ENCODE assay signal across 19 cellular contexts in genomic region chr20:5154543-5154925, GRCh38. TPM values are rescaled to one million over a fixed set of nuclear protein-coding genes. Genes with fewer than 3 reads are reported as not detected.
DNase-seq lines count a peak whose midpoint lies in the region; ATAC-seq, FAIRE-seq and TF ChIP-seq lines count a peak whose summit lies in the region.
"Had no signal": no experiment of that assay in that cellular context is flagged by ENCODE, and none has a peak within 500 bp of the region (broad histone marks: within the 10 kb centered on the region; RNA-seq: fewer than 3 reads in every experiment).

No MANE protein-coding gene starts in this region.

- H4K20me1 ChIP-seq in smooth muscle cell (ENCODE audit: low read depth): peaks cover 85% of the 10 kb centered on the region

- intact Hi-C loops in left ventricle myocardium inferior (cut with micrococcal nuclease): no loop called here
- intact Hi-C loops in cardiac septum (cut with DNase I): no loop called here

- no peaks in the 10 kb centered on the region for H3K9me3 ChIP-seq in left ventricle myocardium inferior (replicated peaks)
- H3K9me3 ChIP-seq in RWPE2 (ENCODE audit: severe bottlenecking): no peaks in the 10 kb centered on the region
- H3K9me3 ChIP-seq in smooth muscle cell (replicated peaks; ENCODE audit: low read depth): no peaks in the 10 kb centered on the region
- H3K9me3 ChIP-seq: MG63, SK-N-SH had no signal

- peaks cover 56% of the 10 kb centered on the region for H3K79me2 ChIP-seq in smooth muscle cell (ENCODE audit: low read depth)

- no peak overlapping the region for H3K4me2 ChIP-seq in smooth muscle cell
- H3K4me2 ChIP-seq: SK-N-SH had no signal

- H3K36me3 ChIP-seq in left ventricle myocardium inferior: no peaks in the 10 kb centered on the region
- H3K36me3 ChIP-seq in RWPE2 (ENCODE audit: low read depth): no peaks in the 10 kb centered on the region
- no peaks in the 10 kb centered on the region for H3K36me3 ChIP-seq in smooth muscle cell (ENCODE audit: low read depth)
- H3K36me3 ChIP-seq: MG63 had no signal

- H2AFZ ChIP-seq in smooth muscle cell (ENCODE audit: low read depth): no peak overlapping the region

- no peak overlapping the region for H3K9ac ChIP-seq in smooth muscle cell (ENCODE audit: low read depth)
- H3K9ac ChIP-seq: SK-N-SH had no signal

- no peaks in the 10 kb centered on the region for H3F3A ChIP-seq in smooth muscle cell (ENCODE audit: low read depth)

- ATAC-seq in RWPE2 (ENCODE audit: low read depth) (no peak), HG03457 (IDR thresholded peaks at IDR 0.05; ENCODE audit: unreplicated experiment) (no peak)

- TF ChIP-seq CTCF in left ventricle myocardium inferior (IDR thresholded peaks at IDR 0.05; ENCODE audit: borderline replicate concordance) (no peak), RWPE2 (IDR thresholded peaks at IDR 0.05; ENCODE audit: poor library complexity, severe bottlenecking) (no peak), smooth muscle cell (IDR thresholded peaks at IDR 0.05; ENCODE audit: borderline replicate concordance, insufficient read depth, poor library complexity, severe bottlenecking) (no peak)

- FAIRE-seq in GM19239 (lab: Jason Lieb, UNC): no peak
- FAIRE-seq: H54, HTR-8/SVneo had no signal

- H3K4me1 ChIP-seq in left ventricle myocardium inferior (peaks cover 99% of the 10 kb centered on the region), RWPE2 (ENCODE audit: insufficient read depth, poor library complexity, severe bottlenecking) (peaks cover 23% of the 10 kb centered on the region), smooth muscle cell (ENCODE audit: low read depth) (peaks cover 13% of the 10 kb centered on the region)

- H3K27ac ChIP-seq in left ventricle myocardium inferior (replicated peaks): peak overlapping the region; percentile 86
- H3K27ac ChIP-seq in RWPE2 (ENCODE audit: poor library complexity, severe bottlenecking): peak overlapping the region; percentile 53
- H3K27ac ChIP-seq in smooth muscle cell (ENCODE audit: low read depth): peak overlapping the region; percentile 38

- H3K27me3 ChIP-seq in left ventricle myocardium inferior (ENCODE audit: low read depth) (no peaks in the 10 kb centered on the region), RWPE2 (ENCODE audit: insufficient read depth, poor library complexity, severe bottlenecking) (no peaks in the 10 kb centered on the region), smooth muscle cell (ENCODE audit: low read depth) (no peaks in the 10 kb centered on the region)
- H3K27me3 ChIP-seq: MG63 had no signal

- WGBS in smooth muscle cell (ENCODE audit: low lambda C conversion rate): 98% methylated on average over 6 of the region's 6 CpGs

- H3K4me3 ChIP-seq in left ventricle myocardium inferior (no peak overlapping the region), RWPE2 (ENCODE audit: severe bottlenecking) (no peak overlapping the region), smooth muscle cell (no peak overlapping the region)
- H3K4me3 ChIP-seq: MG63 had no signal

- DNase-seq in left ventricle myocardium inferior (no peak), cardiac septum (ENCODE audit: low spot score) (no peak), RWPE2 (ENCODE audit: low spot score) (no peak), islet precursor cell (peak; percentile 16), smooth muscle cell (lab: John Stamatoyannopoulos, UW; ENCODE audit: unreplicated experiment) (no peak), GM19239 (ENCODE audit: insufficient read length, low spot score) (no peak), NCI-H1436 (lab: John Stamatoyannopoulos, UW) (no peak)
- DNase-seq: C1 segment of cervical spinal cord, Kasumi-1, MG63, NCI-H1092 treated with DMSO at 0.1 percent for 48 hours, NCI-H1694, NCI-H2081 treated with DMSO at 0.1 percent for 48 hours, NCI-H748 treated with DMSO at 0.1 percent for 48 hours, SHP77 treated with DMSO at 0.1 percent for 48 hours, SK-N-SH had no signal

RNA-seq across cellular contexts. Expression of gene CDS2, which starts 27.7 kb away (rescaled TPM):
- 79.0 TPM for total RNA-seq in left ventricle myocardium inferior
- 84.0 TPM for total RNA-seq in cardiac septum
- 20.3 and 24.9 TPM in 2 replicates for total RNA-seq in smooth muscle cell
- polyA plus RNA-seq in smooth muscle cell: 25.9 and 32.4 TPM in 2 replicates

RNA-seq across cellular contexts. Expression of gene PCNA, which starts 34.8 kb away (rescaled TPM):
- total RNA-seq in left ventricle myocardium inferior (28.0 TPM), cardiac septum (16.7 TPM), smooth muscle cell (168 and 178 TPM in 2 replicates)
- polyA plus RNA-seq in smooth muscle cell: 75.2 and 78.7 TPM in 2 replicates

RNA-seq across cellular contexts. Expression of gene TMEM230, which starts 41.7 kb away (rescaled TPM):
- 83.0 TPM for total RNA-seq in left ventricle myocardium inferior
- 74.9 TPM for total RNA-seq in cardiac septum
- total RNA-seq in smooth muscle cell: 102 and 107 TPM in 2 replicates
- 104 and 117 TPM in 2 replicates for polyA plus RNA-seq in smooth muscle cell
